In the genomic region with DNA sequence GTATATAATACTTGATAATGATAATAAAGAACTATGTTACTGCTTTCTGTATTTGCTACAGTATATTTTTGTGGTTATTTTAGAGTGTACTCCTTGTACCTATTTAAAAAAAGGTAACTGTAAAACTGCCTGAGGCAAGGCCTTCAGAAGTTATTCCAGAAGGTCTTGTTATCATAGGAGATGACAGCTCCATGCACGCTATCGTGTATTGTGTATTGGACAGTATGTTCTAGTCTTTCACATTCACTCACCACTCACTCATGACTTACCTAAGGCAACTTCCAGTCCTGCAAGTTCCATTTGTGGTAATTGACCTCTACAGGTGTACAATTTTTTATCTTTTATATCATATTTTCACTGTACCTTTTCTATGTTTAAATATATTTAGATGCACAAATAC, we compare ENCODE assay signal across 22 cellular contexts.
DNase-seq lines count a peak whose midpoint lies in the region; ATAC-seq, FAIRE-seq and TF ChIP-seq lines count a peak whose summit lies in the region.
"Had no signal": no experiment of that assay in that cellular context is flagged by ENCODE, and none has a peak within 500 bp of the region (broad histone marks: within the 10 kb centered on the region; RNA-seq: fewer than 3 reads in every experiment).

No MANE protein-coding gene starts in this region.

- H3K27me3 Mint-ChIP-seq in MCF 10A (ENCODE audit: insufficient read depth, unreplicated experiment) = no peaks in the 10 kb centered on the region
- H3K27me3 Mint-ChIP-seq: CD4-positive, CD25-positive, alpha-beta regulatory T cell had no signal

- TF ChIP-seq EP300 in K562 (IDR thresholded peaks at IDR 0.05; ENCODE audit: low read length) (no peak), gastroesophageal sphincter (IDR thresholded peaks at IDR 0.05) (no peak)

- H3K9ac ChIP-seq in mammary epithelial cell (ENCODE audit: insufficient read depth, low read length) (no peak overlapping the region), K562 (ENCODE audit: insufficient read depth in 1 of 2, low read depth in 2 of 2, low read length in 2 of 2) (no peak overlapping the region)
- H3K9ac ChIP-seq: GM23248 had no signal

- in situ Hi-C loops in mammary epithelial cell (cut with MboI; ENCODE audit: low sequenced_read_pairs in 2 of 2) = no loop called here
- in situ Hi-C loops in K562 (cut with MboI) = no loop called here

- FAIRE-seq in H54 (lab: Jason Lieb, UNC) = peak; percentile 83
- FAIRE-seq in K562 (lab: Jason Lieb, UNC) = peak; percentile 11
- FAIRE-seq: GM12878, GM19239, H1 had no signal

- WGBS in mammary epithelial cell (ENCODE audit: low coverage, missing lambda C conversion rate) = 0% methylated on average over 2 of the region's 2 CpGs
- 58% methylated on average over 2 of the region's 2 CpGs for WGBS in K562 (ENCODE audit: insufficient coverage, low coverage, missing lambda C conversion rate)
- WGBS in gastroesophageal sphincter (ENCODE audit: low coverage in 1 of 2), 2 donors = 85 to 94% methylated on average over 2 of the region's 2 CpGs

- H3K4me2 ChIP-seq in mammary epithelial cell (ENCODE audit: insufficient read depth, low read depth, low read length) (no peak overlapping the region), K562 (ENCODE audit: insufficient read depth, low read length) (no peak overlapping the region)

- intact Hi-C loops in mammary epithelial cell (cut with micrococcal nuclease) (no loop called here), MCF 10A (cut with micrococcal nuclease) (no loop called here), K562 (cut with micrococcal nuclease) (no loop called here), uterus (cut with DNase I; ENCODE audit: low total_unique reads) (no loop called here)

- dilution Hi-C loops in mammary epithelial cell (cut with HindIII; ENCODE audit: low sequenced_read_pairs) = no loop called here

- ATAC-seq in K562 (no peak), gastroesophageal sphincter (no peak), HG03095 (IDR thresholded peaks at IDR 0.05; ENCODE audit: unreplicated experiment) (no peak)
- ATAC-seq: CD8-positive, alpha-beta T cell; GM12878; HCT116 had no signal

- DNase-seq in mammary epithelial cell (peak; percentile 19), MCF 10A (ENCODE audit: unreplicated experiment) (no peak), H54 (ENCODE audit: insufficient read length, low spot score) (no peak), K562 (ENCODE audit: extremely low read depth in 1 of 4, low spot score in 3 of 4) (no peak), uterus (no peak)
- DNase-seq: 8988T; C1 segment of cervical spinal cord; Caco-2; CD8-positive, alpha-beta T cell; DMS153; DND-41; GDM1; GM23248; H9 had no signal

- peaks cover 3% of the 10 kb centered on the region for H3K4me1 ChIP-seq in mammary epithelial cell (ENCODE audit: insufficient read depth, low read length)
- no peaks in the 10 kb centered on the region for H3K4me1 ChIP-seq in K562 (replicated peaks in 1 of 2; ENCODE audit: control insufficient read depth in 2 of 2, insufficient read depth in 2 of 2, low read length in 2 of 2)
- H3K4me1 ChIP-seq in gastroesophageal sphincter = no peaks in the 10 kb centered on the region
- no peaks in the 10 kb centered on the region for H3K4me1 ChIP-seq in uterus

- CTCF ChIA-PET in mammary epithelial cell (lab: Charles Lee; ENCODE audit: low non-redundant PET) = no interaction called here
- CTCF ChIA-PET in MCF 10A (lab: Yijun Ruan, JAX) = no interaction called here
- CTCF ChIA-PET in K562 (lab: Yijun Ruan, JAX; ENCODE audit: low intra/inter-chr PET ratio) = no interaction called here

- no TSS peak for BruUV-seq in mammary epithelial cell (replicated peaks; lab: Mats Ljungman, UMichigan)
- BruUV-seq in MCF 10A (replicated peaks; lab: Mats Ljungman, UMichigan) = no TSS peak
- BruUV-seq in K562 (replicated peaks; lab: Mats Ljungman, UMichigan) = no TSS peak

- POLR2A ChIA-PET in MCF 10A (lab: Yijun Ruan, JAX) = interaction anchor here (0.7 kb wide), 1 partner anchor 22 kb away, joined by 3 read pairs; no protein-coding TSS in a partner anchor
- POLR2A ChIA-PET in K562 (lab: Yijun Ruan, JAX) = no interaction called here

- no peak overlapping the region for H3K27ac ChIP-seq in mammary epithelial cell (ENCODE audit: insufficient read depth, low read depth, low read length)
- peak overlapping the region; percentile 64 for H3K27ac ChIP-seq in 22Rv1
- no peak overlapping the region for H3K27ac ChIP-seq in K562 (ENCODE audit: extremely low read depth, low read depth, low read length)
- no peak overlapping the region for H3K27ac ChIP-seq in gastroesophageal sphincter
- H3K27ac ChIP-seq in uterus = no peak overlapping the region
- H3K27ac ChIP-seq: GM23248 had no signal

- H3K9me3 Mint-ChIP-seq in MCF 10A (ENCODE audit: unreplicated experiment) = no peaks in the 10 kb centered on the region
- H3K9me3 Mint-ChIP-seq: CD4-positive, CD25-positive, alpha-beta regulatory T cell; CD8-positive, alpha-beta T cell; H9 had no signal

- TF ChIP-seq RAD21 in K562 (CRISPR knock-in tag; conservative IDR thresholded peaks at IDR 0.05 in 1 of 2, IDR thresholded peaks at IDR 0.05 in 1 of 2) = no peak

- H3K36me3 ChIP-seq in mammary epithelial cell (ENCODE audit: insufficient read depth, low read length) (no peaks in the 10 kb centered on the region), K562 (ENCODE audit: control insufficient read depth, insufficient read depth, low read length) (no peaks in the 10 kb centered on the region), gastroesophageal sphincter (no peaks in the 10 kb centered on the region), uterus (no peaks in the 10 kb centered on the region)

- H3K36me3 Mint-ChIP-seq in MCF 10A (ENCODE audit: insufficient read depth, unreplicated experiment) = no peaks in the 10 kb centered on the region
- H3K36me3 Mint-ChIP-seq: CD4-positive, CD25-positive, alpha-beta regulatory T cell; CD8-positive, alpha-beta T cell had no signal

- H3K4me3 Mint-ChIP-seq in MCF 10A (ENCODE audit: unreplicated experiment) = no peak overlapping the region
- H3K4me3 Mint-ChIP-seq: CD4-positive, CD25-positive, alpha-beta regulatory T cell; CD8-positive, alpha-beta T cell; H9 had no signal

- no peak overlapping the region for H3K4me3 ChIP-seq in mammary epithelial cell (replicated peaks in 1 of 3; ENCODE audit: insufficient read depth in 1 of 3, low read depth in 2 of 3, low read length in 3 of 3)
- no peak overlapping the region for H3K4me3 ChIP-seq in K562
- no peak overlapping the region for H3K4me3 ChIP-seq in gastroesophageal sphincter
- no peak overlapping the region for H3K4me3 ChIP-seq in uterus
- H3K4me3 ChIP-seq: GM12878, GM23248 had no signal

- peaks cover 12% of the 10 kb centered on the region for H3K4me1 Mint-ChIP-seq in MCF 10A (ENCODE audit: insufficient read depth, unreplicated experiment)
- H3K4me1 Mint-ChIP-seq: CD4-positive, CD25-positive, alpha-beta regulatory T cell; H9 had no signal

- H4K20me1 ChIP-seq in mammary epithelial cell (ENCODE audit: insufficient read depth, low read length) (no peaks in the 10 kb centered on the region), K562 (replicated peaks; ENCODE audit: control insufficient read depth, insufficient read depth, low read length) (no peaks in the 10 kb centered on the region)

- H3K79me2 ChIP-seq in mammary epithelial cell (ENCODE audit: insufficient read depth, low read length) = no peaks in the 10 kb centered on the region
- H3K79me2 ChIP-seq in K562 (ENCODE audit: control insufficient read depth, insufficient read depth, low read length) = no peaks in the 10 kb centered on the region

- TF ChIP-seq POLR2A in H54 (IDR thresholded peaks at IDR 0.05; ENCODE audit: low read depth, low read length) (no peak), K562 (conservative IDR thresholded peaks at IDR 0.05) (no peak), gastroesophageal sphincter (IDR thresholded peaks at IDR 0.05) (no peak), uterus (IDR thresholded peaks at IDR 0.05) (no peak)

- TF ChIP-seq CTCF in mammary epithelial cell (conservative IDR thresholded peaks at IDR 0.05 in 1 of 2, IDR thresholded peaks at IDR 0.05 in 1 of 2; ENCODE audit: extremely low read depth in 1 of 2, insufficient read depth in 1 of 2, low read depth in 1 of 2, low read length in 2 of 2) = no peak
- no peak for TF ChIP-seq CTCF in MCF 10A (IDR thresholded peaks at IDR 0.05; ENCODE audit: unreplicated experiment)
- no peak for TF ChIP-seq CTCF in 22Rv1 (IDR thresholded peaks at IDR 0.05)
- no peak for TF ChIP-seq CTCF in K562 (IDR thresholded peaks at IDR 0.05 in 2 of 3, conservative IDR thresholded peaks at IDR 0.05 in 1 of 3; ENCODE audit: insufficient read depth in 2 of 3, low read depth in 1 of 3, low read length in 3 of 3)
- no peak for TF ChIP-seq CTCF in gastroesophageal sphincter (IDR thresholded peaks at IDR 0.05)
- TF ChIP-seq CTCF in uterus (IDR thresholded peaks at IDR 0.05) = no peak

- no peaks in the 10 kb centered on the region for H3K9me1 ChIP-seq in K562 (ENCODE audit: control insufficient read depth, insufficient read depth, low read length)

- H3K9me3 ChIP-seq in mammary epithelial cell (replicated peaks; ENCODE audit: insufficient read depth, low read length) = no peaks in the 10 kb centered on the region
- no peaks in the 10 kb centered on the region; the same call in 1 of the 2 replicates for H3K9me3 ChIP-seq in K562 (replicated peaks; ENCODE audit: control insufficient read depth, insufficient read depth, low read depth, low read length)
- H3K9me3 ChIP-seq in gastroesophageal sphincter = no peaks in the 10 kb centered on the region
- no peaks in the 10 kb centered on the region for H3K9me3 ChIP-seq in uterus
- H3K9me3 ChIP-seq: Caco-2 had no signal

- no peak overlapping the region for H3K27ac Mint-ChIP-seq in MCF 10A (ENCODE audit: low read depth, unreplicated experiment)
- H3K27ac Mint-ChIP-seq: CD4-positive, CD25-positive, alpha-beta regulatory T cell; CD8-positive, alpha-beta T cell; H9 had no signal

- H2AFZ ChIP-seq in mammary epithelial cell (ENCODE audit: low read depth, low read length) (no peak overlapping the region), K562 (ENCODE audit: low read depth, low read length) (no peak overlapping the region)
- H2AFZ ChIP-seq: GM23248 had no signal

- H3K27me3 ChIP-seq in mammary epithelial cell (ENCODE audit: insufficient read depth, low read length) (no peaks in the 10 kb centered on the region), K562 (ENCODE audit: control insufficient read depth in 2 of 2, insufficient read depth in 2 of 2, low read length in 2 of 2) (no peaks in the 10 kb centered on the region), gastroesophageal sphincter (no peaks in the 10 kb centered on the region), uterus (no peaks in the 10 kb centered on the region)

TF ChIP-seq in K562, 482 proteins besides CTCF, POLR2A, EP300 and RAD21 (continues in another document):
- TF ChIP-seq ZNF551 (CRISPR knock-in tag; IDR thresholded peaks at IDR 0.05) (no peak), ZFP36 (IDR thresholded peaks at IDR 0.05; ENCODE audit: low read depth, low read length, partially characterized antibody) (no peak), MEIS2 (IDR thresholded peaks at IDR 0.05; ENCODE audit: partially characterized antibody) (no peak), SLC30A9 (CRISPR knock-in tag; IDR thresholded peaks at IDR 0.05) (no peak), STAT5B (CRISPR knock-in tag; IDR thresholded peaks at IDR 0.05) (no peak), KLF1 (tag; IDR thresholded peaks at IDR 0.05) (no peak)
